In the genomic region with DNA sequence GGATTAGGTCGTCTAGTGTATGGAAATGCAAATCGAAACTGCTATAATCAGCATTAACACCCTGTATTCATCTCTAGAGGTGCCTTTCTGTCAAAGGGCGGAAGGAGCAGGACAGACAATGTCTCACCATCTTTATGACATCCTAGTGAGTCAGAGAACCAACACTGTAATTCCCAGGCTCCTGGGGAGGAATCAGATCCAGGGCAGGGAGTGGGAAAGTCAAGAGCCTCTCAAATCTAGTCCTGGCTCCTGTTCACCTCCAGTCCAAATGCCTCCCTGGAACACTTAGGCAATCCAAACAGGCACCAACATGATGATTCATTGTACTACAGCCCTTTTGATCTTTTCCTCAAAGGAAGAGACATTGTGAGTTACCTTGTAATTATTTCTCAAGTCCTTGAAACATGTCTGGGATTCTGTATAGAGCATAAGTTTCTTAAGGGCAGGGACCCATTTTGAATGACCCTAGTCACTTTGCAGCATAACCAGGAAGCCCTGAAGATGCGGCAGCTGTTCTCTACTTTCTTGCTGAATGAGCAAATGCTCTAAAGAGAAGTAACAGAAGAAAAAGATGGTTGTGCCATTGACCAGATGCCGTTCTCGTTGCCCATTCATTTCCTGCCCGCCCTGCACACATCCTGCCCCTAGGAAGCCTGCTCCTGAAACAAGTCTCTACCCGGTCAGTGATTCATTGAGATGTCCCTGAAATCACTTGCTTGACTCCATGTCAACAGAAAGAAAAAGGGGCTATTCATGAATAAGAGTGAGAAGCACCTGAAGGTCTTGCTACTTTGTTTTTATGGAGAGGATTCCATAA, we compare ENCODE assay signal across 2 cellular contexts.
TF ChIP-seq lines count a peak whose summit lies in the region.

No MANE protein-coding gene starts in this region.

TF ChIP-seq in HEK293, 187 proteins besides CTCF, POLR2A, EP300 and RAD21 (continued from another document):
- TF ChIP-seq ZNF510 (tag by site-specific recombination; IDR thresholded peaks at IDR 0.05; ENCODE audit: insufficient replicate concordance) (no peak), GLIS1 (tag by site-specific recombination; IDR thresholded peaks at IDR 0.05) (peak; percentile 42; the same call in 1 of the 2 replicates)
- TF ChIP-seq, protein P1, sequence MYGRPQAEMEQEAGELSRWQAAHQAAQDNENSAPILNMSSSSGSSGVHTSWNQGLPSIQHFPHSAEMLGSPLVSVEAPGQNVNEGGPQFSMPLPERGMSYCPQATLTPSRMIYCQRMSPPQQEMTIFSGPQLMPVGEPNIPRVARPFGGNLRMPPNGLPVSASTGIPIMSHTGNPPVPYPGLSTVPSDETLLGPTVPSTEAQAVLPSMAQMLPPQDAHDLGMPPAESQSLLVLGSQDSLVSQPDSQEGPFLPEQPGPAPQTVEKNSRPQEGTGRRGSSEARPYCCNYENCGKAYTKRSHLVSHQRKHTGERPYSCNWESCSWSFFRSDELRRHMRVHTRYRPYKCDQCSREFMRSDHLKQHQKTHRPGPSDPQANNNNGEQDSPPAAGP (tag by site-specific recombination; IDR thresholded peaks at IDR 0.05), result 0 out of 2 replicates have a peak, but pooled peaks have one; percentile 41

TF ChIP-seq in GM23338, 12 proteins besides CTCF, POLR2A, EP300 and RAD21 (continued from another document):
- TF ChIP-seq, protein P2, sequence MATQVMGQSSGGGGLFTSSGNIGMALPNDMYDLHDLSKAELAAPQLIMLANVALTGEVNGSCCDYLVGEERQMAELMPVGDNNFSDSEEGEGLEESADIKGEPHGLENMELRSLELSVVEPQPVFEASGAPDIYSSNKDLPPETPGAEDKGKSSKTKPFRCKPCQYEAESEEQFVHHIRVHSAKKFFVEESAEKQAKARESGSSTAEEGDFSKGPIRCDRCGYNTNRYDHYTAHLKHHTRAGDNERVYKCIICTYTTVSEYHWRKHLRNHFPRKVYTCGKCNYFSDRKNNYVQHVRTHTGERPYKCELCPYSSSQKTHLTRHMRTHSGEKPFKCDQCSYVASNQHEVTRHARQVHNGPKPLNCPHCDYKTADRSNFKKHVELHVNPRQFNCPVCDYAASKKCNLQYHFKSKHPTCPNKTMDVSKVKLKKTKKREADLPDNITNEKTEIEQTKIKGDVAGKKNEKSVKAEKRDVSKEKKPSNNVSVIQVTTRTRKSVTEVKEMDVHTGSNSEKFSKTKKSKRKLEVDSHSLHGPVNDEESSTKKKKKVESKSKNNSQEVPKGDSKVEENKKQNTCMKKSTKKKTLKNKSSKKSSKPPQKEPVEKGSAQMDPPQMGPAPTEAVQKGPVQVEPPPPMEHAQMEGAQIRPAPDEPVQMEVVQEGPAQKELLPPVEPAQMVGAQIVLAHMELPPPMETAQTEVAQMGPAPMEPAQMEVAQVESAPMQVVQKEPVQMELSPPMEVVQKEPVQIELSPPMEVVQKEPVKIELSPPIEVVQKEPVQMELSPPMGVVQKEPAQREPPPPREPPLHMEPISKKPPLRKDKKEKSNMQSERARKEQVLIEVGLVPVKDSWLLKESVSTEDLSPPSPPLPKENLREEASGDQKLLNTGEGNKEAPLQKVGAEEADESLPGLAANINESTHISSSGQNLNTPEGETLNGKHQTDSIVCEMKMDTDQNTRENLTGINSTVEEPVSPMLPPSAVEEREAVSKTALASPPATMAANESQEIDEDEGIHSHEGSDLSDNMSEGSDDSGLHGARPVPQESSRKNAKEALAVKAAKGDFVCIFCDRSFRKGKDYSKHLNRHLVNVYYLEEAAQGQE (IDR thresholded peaks at IDR 0.05; ENCODE audit: unreplicated experiment), result no peak
- TF ChIP-seq EZH2phosphoT487 (IDR thresholded peaks at IDR 0.05; ENCODE audit: unreplicated experiment) (no peak), POLR2AphosphoS5 (IDR thresholded peaks at IDR 0.05; ENCODE audit: low read depth) (no peak), ZNF331 (CRISPR knock-in tag; IDR thresholded peaks at IDR 0.05; ENCODE audit: low read depth) (no peak)
- TF ChIP-seq, protein P3, sequence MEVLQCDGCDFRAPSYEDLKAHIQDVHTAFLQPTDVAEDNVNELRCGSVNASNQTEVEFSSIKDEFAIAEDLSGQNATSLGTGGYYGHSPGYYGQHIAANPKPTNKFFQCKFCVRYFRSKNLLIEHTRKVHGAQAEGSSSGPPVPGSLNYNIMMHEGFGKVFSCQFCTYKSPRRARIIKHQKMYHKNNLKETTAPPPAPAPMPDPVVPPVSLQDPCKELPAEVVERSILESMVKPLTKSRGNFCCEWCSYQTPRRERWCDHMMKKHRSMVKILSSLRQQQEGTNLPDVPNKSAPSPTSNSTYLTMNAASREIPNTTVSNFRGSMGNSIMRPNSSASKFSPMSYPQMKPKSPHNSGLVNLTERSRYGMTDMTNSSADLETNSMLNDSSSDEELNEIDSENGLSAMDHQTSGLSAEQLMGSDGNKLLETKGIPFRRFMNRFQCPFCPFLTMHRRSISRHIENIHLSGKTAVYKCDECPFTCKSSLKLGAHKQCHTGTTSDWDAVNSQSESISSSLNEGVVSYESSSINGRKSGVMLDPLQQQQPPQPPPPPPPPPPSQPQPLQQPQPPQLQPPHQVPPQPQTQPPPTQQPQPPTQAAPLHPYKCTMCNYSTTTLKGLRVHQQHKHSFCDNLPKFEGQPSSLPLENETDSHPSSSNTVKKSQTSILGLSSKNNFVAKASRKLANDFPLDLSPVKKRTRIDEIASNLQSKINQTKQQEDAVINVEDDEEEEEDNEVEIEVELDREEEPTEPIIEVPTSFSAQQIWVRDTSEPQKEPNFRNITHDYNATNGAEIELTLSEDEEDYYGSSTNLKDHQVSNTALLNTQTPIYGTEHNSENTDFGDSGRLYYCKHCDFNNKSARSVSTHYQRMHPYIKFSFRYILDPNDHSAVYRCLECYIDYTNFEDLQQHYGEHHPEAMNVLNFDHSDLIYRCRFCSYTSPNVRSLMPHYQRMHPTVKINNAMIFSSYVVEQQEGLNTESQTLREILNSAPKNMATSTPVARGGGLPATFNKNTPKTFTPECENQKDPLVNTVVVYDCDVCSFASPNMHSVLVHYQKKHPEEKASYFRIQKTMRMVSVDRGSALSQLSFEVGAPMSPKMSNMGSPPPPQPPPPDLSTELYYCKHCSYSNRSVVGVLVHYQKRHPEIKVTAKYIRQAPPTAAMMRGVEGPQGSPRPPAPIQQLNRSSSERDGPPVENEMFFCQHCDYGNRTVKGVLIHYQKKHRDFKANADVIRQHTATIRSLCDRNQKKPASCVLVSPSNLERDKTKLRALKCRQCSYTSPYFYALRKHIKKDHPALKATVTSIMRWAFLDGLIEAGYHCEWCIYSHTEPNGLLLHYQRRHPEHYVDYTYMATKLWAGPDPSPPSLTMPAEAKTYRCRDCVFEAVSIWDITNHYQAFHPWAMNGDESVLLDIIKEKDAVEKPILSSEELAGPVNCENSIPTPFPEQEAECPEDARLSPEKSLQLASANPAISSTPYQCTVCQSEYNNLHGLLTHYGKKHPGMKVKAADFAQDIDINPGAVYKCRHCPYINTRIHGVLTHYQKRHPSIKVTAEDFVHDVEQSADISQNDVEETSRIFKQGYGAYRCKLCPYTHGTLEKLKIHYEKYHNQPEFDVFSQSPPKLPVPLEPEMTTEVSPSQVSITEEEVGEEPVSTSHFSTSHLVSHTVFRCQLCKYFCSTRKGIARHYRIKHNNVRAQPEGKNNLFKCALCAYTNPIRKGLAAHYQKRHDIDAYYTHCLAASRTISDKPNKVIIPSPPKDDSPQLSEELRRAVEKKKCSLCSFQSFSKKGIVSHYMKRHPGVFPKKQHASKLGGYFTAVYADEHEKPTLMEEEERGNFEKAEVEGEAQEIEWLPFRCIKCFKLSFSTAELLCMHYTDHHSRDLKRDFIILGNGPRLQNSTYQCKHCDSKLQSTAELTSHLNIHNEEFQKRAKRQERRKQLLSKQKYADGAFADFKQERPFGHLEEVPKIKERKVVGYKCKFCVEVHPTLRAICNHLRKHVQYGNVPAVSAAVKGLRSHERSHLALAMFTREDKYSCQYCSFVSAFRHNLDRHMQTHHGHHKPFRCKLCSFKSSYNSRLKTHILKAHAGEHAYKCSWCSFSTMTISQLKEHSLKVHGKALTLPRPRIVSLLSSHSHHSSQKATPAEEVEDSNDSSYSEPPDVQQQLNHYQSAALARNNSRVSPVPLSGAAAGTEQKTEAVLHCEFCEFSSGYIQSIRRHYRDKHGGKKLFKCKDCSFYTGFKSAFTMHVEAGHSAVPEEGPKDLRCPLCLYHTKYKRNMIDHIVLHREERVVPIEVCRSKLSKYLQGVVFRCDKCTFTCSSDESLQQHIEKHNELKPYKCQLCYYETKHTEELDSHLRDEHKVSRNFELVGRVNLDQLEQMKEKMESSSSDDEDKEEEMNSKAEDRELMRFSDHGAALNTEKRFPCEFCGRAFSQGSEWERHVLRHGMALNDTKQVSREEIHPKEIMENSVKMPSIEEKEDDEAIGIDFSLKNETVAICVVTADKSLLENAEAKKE (CRISPR knock-in tag; IDR thresholded peaks at IDR 0.05), result no peak
